33 cellular contexts compared by ENCODE assay signal in the genomic region with DNA sequence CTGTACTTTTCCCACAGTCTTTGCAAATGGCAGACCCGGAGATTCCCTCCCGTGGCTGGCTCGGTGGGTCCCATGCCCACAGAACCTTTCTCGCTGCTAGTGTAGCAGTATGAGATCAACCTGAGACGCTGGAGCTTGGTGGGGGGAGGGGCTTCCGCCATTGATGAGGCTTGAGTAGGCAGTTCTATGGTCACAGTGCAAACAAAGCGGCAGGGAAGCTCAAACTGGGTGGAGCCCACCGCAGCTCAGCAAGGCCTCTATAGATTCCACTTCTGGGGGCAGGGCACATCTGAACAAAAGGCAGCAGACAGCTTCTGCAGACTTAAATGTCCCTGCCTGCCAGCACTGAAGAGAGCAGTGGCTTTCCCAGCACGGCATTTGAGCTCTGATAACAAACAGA.
DNase-seq lines count a peak whose midpoint lies in the region; ATAC-seq and TF ChIP-seq lines count a peak whose summit lies in the region.
"Had no signal": no experiment of that assay in that cellular context is flagged by ENCODE, and none has a peak within 500 bp of the region (broad histone marks: within the 10 kb centered on the region; RNA-seq: fewer than 3 reads in every experiment).

No MANE protein-coding gene starts in this region.

- H3K36me3 ChIP-seq in A673 (ENCODE audit: insufficient read depth, low read length, poor library complexity, severe bottlenecking): no peaks in the 10 kb centered on the region
- H3K36me3 ChIP-seq in HEK293 (ENCODE audit: control insufficient read depth in 2 of 2, insufficient read depth in 1 of 2, low read length in 2 of 2): no peaks in the 10 kb centered on the region
- H3K36me3 ChIP-seq in esophagus squamous epithelium: no peaks in the 10 kb centered on the region
- H3K36me3 ChIP-seq: adrenal gland, HAP-1, heart right ventricle, SJSA1, thyroid gland, uterus had no signal

- CTCF ChIA-PET in A673 (lab: Charles Lee) (no interaction called here), HEK293 (lab: Yijun Ruan, JAX) (no interaction called here), WTC11 (lab: Charles Lee) (no interaction called here)

- H3K4me3 ChIP-seq in A673 (ENCODE audit: low read depth, low read length, poor library complexity, severe bottlenecking) (no peak overlapping the region), HEK293 (ENCODE audit: low read depth, low read length) (no peak overlapping the region), esophagus squamous epithelium (no peak overlapping the region)
- H3K4me3 ChIP-seq: A549, adrenal gland, HAP-1, heart right ventricle, SJSA1, thyroid gland, uterus had no signal

- H3K4me1 Mint-ChIP-seq in WTC11: no peaks in the 10 kb centered on the region
- no peaks in the 10 kb centered on the region for H3K4me1 Mint-ChIP-seq in natural killer cell treated with Interleukin-12 subunit alpha and Interleukin-12 subunit beta and Interleukin-15 and Interleukin-18, amount 100 ng/mL, for 72 hours (ENCODE audit: low read depth in 2 of 2)
- H3K4me1 Mint-ChIP-seq in activated CD4-positive, alpha-beta T cell treated with anti-CD3 and anti-CD28 coated beads, Interleukin-2, amount 10 ng/mL, durations not matched to agents 24 days and 14 days: no peaks in the 10 kb centered on the region
- H3K4me1 Mint-ChIP-seq: mesothelial cell of epicardium; naive thymus-derived CD4-positive, alpha-beta T cell had no signal

- ATAC-seq in WTC11: 0 out of 2 replicates have a peak, but pooled peaks have one; percentile 44
- no peak for ATAC-seq in natural killer cell treated with Interleukin-12 subunit alpha and Interleukin-12 subunit beta and Interleukin-15 and Interleukin-18, amount 100 ng/mL, for 72 hours
- ATAC-seq: A549; activated T-cell treated with anti-CD3 and anti-CD28 coated beads, Interleukin-2, amount 50 U/mL, for 72 hours; heart right ventricle; HepG2; naive thymus-derived CD4-positive, alpha-beta T cell had no signal

- H3K27me3 ChIP-seq in A673 (replicated peaks; ENCODE audit: insufficient read depth, low read depth, low read length, poor library complexity) (no peaks in the 10 kb centered on the region), esophagus squamous epithelium (peaks cover 0 to 3% (median 0%) of the 10 kb centered on the region in 4 donors)
- H3K27me3 ChIP-seq: adrenal gland, SJSA1, thyroid gland, uterus had no signal

- DNase-seq in A673 (ENCODE audit: low spot score) (no peak), NCI-H510A (lab: John Stamatoyannopoulos, UW) (peak; percentile 66), WTC11 (ENCODE audit: low spot score) (peak; percentile 16), esophagus squamous epithelium (lab: John Stamatoyannopoulos, UW) (no peak)
- no peak for DNase-seq in natural killer cell treated with Interleukin-12 subunit alpha and Interleukin-12 subunit beta and Interleukin-15 and Interleukin-18, amount 100 ng/mL, for 72 hours (ENCODE audit: low spot score)
- no peak for DNase-seq in activated CD4-positive, alpha-beta T cell treated with anti-CD3 and anti-CD28 coated beads, Interleukin-2, amount 10 ng/mL, durations not matched to agents 24 days and 14 days
- DNase-seq in activated CD4-positive, alpha-beta T cell treated with anti-CD3 and anti-CD28 coated beads for 48 hours: no peak
- DNase-seq: activated CD4-positive, alpha-beta T cell treated with anti-CD3 and anti-CD28 coated beads, Interleukin-2, amount 50 U/mL, for 48 hours; activated CD4-positive, CD25-positive, alpha-beta regulatory T cell; activated naive CD4-positive, alpha-beta T cell treated with Interleukin-2 at 50 U/mL for 16 hours; activated T-cell treated with anti-CD3 and anti-CD28 coated beads, Interleukin-2, amount 50 U/mL, for 72 hours; adrenal gland; CD4-positive, alpha-beta T cell; central memory CD4-positive, alpha-beta T cell; EL; foreskin melanocyte; heart right ventricle; kidney glomerular epithelial cell; naive thymus-derived CD4-positive, alpha-beta T cell; NCI-H1436; NCI-H82; stimulated activated CD4-positive, alpha-beta T cell treated with anti-CD3 and anti-CD28 coated beads, Interleukin-4, amount 100 ng/mL, for 1 hour; T-helper 1 cell; thyroid gland; uterus had no signal

- H3K27me3 Mint-ChIP-seq in WTC11 (ENCODE audit: low read depth): peaks cover 7% of the 10 kb centered on the region
- H3K27me3 Mint-ChIP-seq in natural killer cell treated with Interleukin-12 subunit alpha and Interleukin-12 subunit beta and Interleukin-15 and Interleukin-18, amount 100 ng/mL, for 72 hours: peaks cover 6 to 32% of the 10 kb centered on the region in 2 donors
- H3K27me3 Mint-ChIP-seq in activated CD4-positive, alpha-beta T cell treated with anti-CD3 and anti-CD28 coated beads, Interleukin-2, amount 10 ng/mL, durations not matched to agents 24 days and 14 days: peaks cover 5% of the 10 kb centered on the region

- POLR2A ChIA-PET in A673 (lab: Charles Lee; ENCODE audit: low non-redundant PET): no interaction called here
- POLR2A ChIA-PET in HEK293 (lab: Yijun Ruan, JAX): interaction anchor here (0.6 kb wide), 1 partner anchor 1595 kb away, joined by 4 read pairs; no protein-coding TSS in a partner anchor
- POLR2A ChIA-PET in WTC11 (lab: Charles Lee): no interaction called here

- TF ChIP-seq POLR2A in esophagus squamous epithelium (IDR thresholded peaks at IDR 0.05): no peak

- peaks cover 34% of the 10 kb centered on the region for H3K36me3 Mint-ChIP-seq in WTC11
- peaks cover 5% of the 10 kb centered on the region for H3K36me3 Mint-ChIP-seq in natural killer cell treated with Interleukin-12 subunit alpha and Interleukin-12 subunit beta and Interleukin-15 and Interleukin-18, amount 100 ng/mL, for 72 hours
- no peaks in the 10 kb centered on the region for H3K36me3 Mint-ChIP-seq in activated CD4-positive, alpha-beta T cell treated with anti-CD3 and anti-CD28 coated beads, Interleukin-2, amount 10 ng/mL, durations not matched to agents 24 days and 14 days (ENCODE audit: low read depth)
- H3K36me3 Mint-ChIP-seq: mesothelial cell of epicardium had no signal

- H3K27ac ChIP-seq in A673 (ENCODE audit: low read depth, low read length, poor library complexity, severe bottlenecking) (peak overlapping the region; percentile 49), HEK293 (ENCODE audit: extremely low read depth, low read depth, low read length) (no peak overlapping the region), esophagus squamous epithelium (no peak overlapping the region)
- H3K27ac ChIP-seq: A549, adrenal gland, heart right ventricle, HL-60, RWPE1, SJSA1, thyroid gland, uterus had no signal

- BruUV-seq in A673 (replicated peaks; lab: Mats Ljungman, UMichigan): no TSS peak

- H3K4me3 Mint-ChIP-seq in WTC11: no peak overlapping the region
- H3K4me3 Mint-ChIP-seq in natural killer cell treated with Interleukin-12 subunit alpha and Interleukin-12 subunit beta and Interleukin-15 and Interleukin-18, amount 100 ng/mL, for 72 hours: no peak overlapping the region
- H3K4me3 Mint-ChIP-seq in activated CD4-positive, alpha-beta T cell treated with anti-CD3 and anti-CD28 coated beads, Interleukin-2, amount 10 ng/mL, durations not matched to agents 24 days and 14 days: no peak overlapping the region
- H3K4me3 Mint-ChIP-seq: activated T-cell treated with anti-CD3 and anti-CD28 coated beads, Interleukin-2, amount 50 U/mL, for 72 hours; CD4-positive, alpha-beta T cell; mesothelial cell of epicardium; naive thymus-derived CD4-positive, alpha-beta T cell had no signal

- intact Hi-C loops in A673 (cut with micrococcal nuclease; ENCODE audit: unreplicated experiment) (no loop called here), esophagus squamous epithelium (cut with DNase I) (no loop called here)
- intact Hi-C loops in activated CD4-positive, alpha-beta T cell treated with anti-CD3 and anti-CD28 coated beads, Interleukin-2, amount 10 ng/mL, durations not matched to agents 24 days and 14 days (cut with micrococcal nuclease): no loop called here

- H3K9me3 Mint-ChIP-seq in WTC11: peaks cover 66% of the 10 kb centered on the region
- peaks cover 4% of the 10 kb centered on the region for H3K9me3 Mint-ChIP-seq in natural killer cell treated with Interleukin-12 subunit alpha and Interleukin-12 subunit beta and Interleukin-15 and Interleukin-18, amount 100 ng/mL, for 72 hours
- peaks cover 4% of the 10 kb centered on the region for H3K9me3 Mint-ChIP-seq in activated CD4-positive, alpha-beta T cell treated with anti-CD3 and anti-CD28 coated beads, Interleukin-2, amount 10 ng/mL, durations not matched to agents 24 days and 14 days

- H3K27ac Mint-ChIP-seq in WTC11: no peak overlapping the region
- H3K27ac Mint-ChIP-seq in natural killer cell treated with Interleukin-12 subunit alpha and Interleukin-12 subunit beta and Interleukin-15 and Interleukin-18, amount 100 ng/mL, for 72 hours: no peak overlapping the region
- H3K27ac Mint-ChIP-seq in activated CD4-positive, alpha-beta T cell treated with anti-CD3 and anti-CD28 coated beads, Interleukin-2, amount 10 ng/mL, durations not matched to agents 24 days and 14 days: no peak overlapping the region
- H3K27ac Mint-ChIP-seq: activated T-cell treated with anti-CD3 and anti-CD28 coated beads, Interleukin-2, amount 50 U/mL, for 72 hours; CD4-positive, alpha-beta T cell; mesothelial cell of epicardium; naive thymus-derived CD4-positive, alpha-beta T cell had no signal

- no peak for TF ChIP-seq CTCF in A673 (conservative IDR thresholded peaks at IDR 0.05; ENCODE audit: low read depth, low read length)
- no peak for TF ChIP-seq CTCF in HEK293 (tag by site-specific recombination; IDR thresholded peaks at IDR 0.05)
- TF ChIP-seq CTCF in WTC11 (IDR thresholded peaks at IDR 0.05): no peak
- no peak for TF ChIP-seq CTCF in esophagus squamous epithelium (IDR thresholded peaks at IDR 0.05)

- no CpG with 5 or more reads among the region's 9 CpGs for WGBS in esophagus squamous epithelium, 2 donors

- H3K9me3 ChIP-seq in A673 (ENCODE audit: low read depth, low read length, poor library complexity, severe bottlenecking) (no peaks in the 10 kb centered on the region), HEK293 (ENCODE audit: control insufficient read depth, insufficient read depth, low read depth, low read length) (no peaks in the 10 kb centered on the region), esophagus squamous epithelium (peaks cover 0 to 4% (median 0%) of the 10 kb centered on the region in 3 donors)
- H3K9me3 ChIP-seq: A549, adrenal gland, HAP-1, SJSA1, thyroid gland, uterus had no signal

- H3K4me1 ChIP-seq in A673 (ENCODE audit: insufficient read depth, low read length, poor library complexity, severe bottlenecking) (no peaks in the 10 kb centered on the region), HEK293 (ENCODE audit: control insufficient read depth, insufficient read depth, low read length) (no peaks in the 10 kb centered on the region), esophagus squamous epithelium (no peaks in the 10 kb centered on the region)
- H3K4me1 ChIP-seq: A549, adrenal gland, HAP-1, heart right ventricle, SJSA1, thyroid gland, uterus had no signal

TF ChIP-seq in HEK293, 187 proteins besides CTCF, POLR2A, EP300 and RAD21:
- TF ChIP-seq ZNF114 (tag by site-specific recombination; IDR thresholded peaks at IDR 0.05): no peak
- no peak for TF ChIP-seq ZNF707 (tag by site-specific recombination; IDR thresholded peaks at IDR 0.05)
- TF ChIP-seq ZIC2 (tag by site-specific recombination; IDR thresholded peaks at IDR 0.05): peak; percentile 55
TF ChIP-seq in HEK293: peak in this region for 1.

TF ChIP-seq in WTC11, 78 proteins besides CTCF, POLR2A, EP300 and RAD21 (continues in another document):
- no peak for TF ChIP-seq GTF2I (CRISPR knock-in tag; conservative IDR thresholded peaks at IDR 0.05)
- TF ChIP-seq CBFB (CRISPR knock-in tag; IDR thresholded peaks at IDR 0.05; ENCODE audit: low read depth): no peak

Comparison
In these comparisons a context has a peak if more than half of its experiments do, and no peak if none do; other contexts are left out.
1. DNase-seq: peak in NCI-H510A (single experiment) and WTC11 (single experiment); none in A673 (single experiment), natural killer cell treated with Interleukin-12 subunit alpha and Interleukin-12 subunit beta and Interleukin-15 and Interleukin-18, amount 100 ng/mL, for 72 hours (single experiment), esophagus squamous epithelium (single experiment), activated CD4-positive, alpha-beta T cell treated with anti-CD3 and anti-CD28 coated beads, Interleukin-2, amount 10 ng/mL, durations not matched to agents 24 days and 14 days (single experiment) and activated CD4-positive, alpha-beta T cell treated with anti-CD3 and anti-CD28 coated beads for 48 hours (single experiment).